Comparison of ENCODE assay signal across 21 cellular contexts in the genomic region with DNA sequence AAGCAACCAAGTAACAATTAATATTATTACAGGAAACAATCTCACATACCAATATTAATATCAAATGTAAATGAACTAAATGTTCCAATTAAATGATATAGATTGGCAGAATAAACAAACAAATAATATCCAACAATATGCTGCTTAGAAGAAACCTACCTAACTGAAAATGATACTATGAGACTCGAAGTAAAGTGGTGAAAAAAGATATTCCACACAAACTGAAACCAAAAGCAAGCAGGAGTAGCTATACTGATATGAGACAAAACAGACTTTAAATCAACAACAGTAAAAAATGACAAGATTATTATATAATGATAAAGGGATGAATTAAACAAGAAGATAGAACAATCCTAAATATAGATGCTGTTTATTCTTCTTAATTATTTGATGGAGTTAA.
"Had no signal": no experiment of that assay in that cellular context is flagged by ENCODE, and none has a peak within 500 bp of the region (broad histone marks: within the 10 kb centered on the region; RNA-seq: fewer than 3 reads in every experiment).

No MANE protein-coding gene starts in this region.

- H3K36me3 ChIP-seq: colonic mucosa, gastrocnemius medialis, left ventricle myocardium inferior, sigmoid colon, thoracic aorta, upper lobe of right lung had no signal

- DNase-seq: activated CD4-positive, alpha-beta T cell treated with anti-CD3 and anti-CD28 coated beads for 48 hours; activated CD4-positive, CD25-positive, alpha-beta regulatory T cell; activated CD8-positive, alpha-beta T cell treated with anti-CD3 and anti-CD28 coated beads for 36 hours; activated naive CD4-positive, alpha-beta T cell treated with Interleukin-2 at 50 U/mL for 16 hours; activated T-cell treated with anti-CD3 and anti-CD28 coated beads, Interleukin-2, amount 50 U/mL, for 1 hour; anterior cingulate cortex; caudate nucleus; colonic mucosa; gastrocnemius medialis; head of caudate nucleus; kidney glomerular epithelial cell; left ventricle myocardium inferior; nephron progenitor cell; nucleus accumbens; posterior cingulate gyrus; sigmoid colon; stimulated activated naive B cell treated with anti-CD40 and anti-IgM and Interleukin-4, amounts not matched to agents 10 μg/mL and 1 μg/mL and 100 μg/mL, for 72 hours; upper lobe of right lung had no signal

- H3K4me1 ChIP-seq: colonic mucosa, gastrocnemius medialis, left ventricle myocardium inferior, sigmoid colon, upper lobe of right lung had no signal

- H3K27ac ChIP-seq: colonic mucosa, gastrocnemius medialis, left ventricle myocardium inferior, sigmoid colon, thoracic aorta, upper lobe of right lung had no signal

- ATAC-seq: activated CD8-positive, alpha-beta T cell treated with anti-CD3 and anti-CD28 coated beads for 36 hours; activated T-helper 17 cell treated with anti-CD3 and anti-CD28 coated beads, Interleukin-2, amount 50 U/mL, for 72 hours; esophagus mucosa; gastrocnemius medialis; stimulated activated naive B cell treated with anti-CD40 and anti-IgM and Interleukin-4, amounts not matched to agents 10 μg/mL and 1 μg/mL and 100 μg/mL, for 72 hours; upper lobe of right lung had no signal

- H3K4me3 ChIP-seq: colonic mucosa, gastrocnemius medialis, left ventricle myocardium inferior, sigmoid colon, thoracic aorta, upper lobe of right lung had no signal

- H3K27me3 ChIP-seq: colonic mucosa, gastrocnemius medialis, sigmoid colon, upper lobe of right lung had no signal

- H3K9me3 ChIP-seq: colonic mucosa, gastrocnemius medialis, left ventricle myocardium inferior, sigmoid colon, thoracic aorta, upper lobe of right lung had no signal
